ENCODE assay signal across 9 cellular contexts in the genomic region with DNA sequence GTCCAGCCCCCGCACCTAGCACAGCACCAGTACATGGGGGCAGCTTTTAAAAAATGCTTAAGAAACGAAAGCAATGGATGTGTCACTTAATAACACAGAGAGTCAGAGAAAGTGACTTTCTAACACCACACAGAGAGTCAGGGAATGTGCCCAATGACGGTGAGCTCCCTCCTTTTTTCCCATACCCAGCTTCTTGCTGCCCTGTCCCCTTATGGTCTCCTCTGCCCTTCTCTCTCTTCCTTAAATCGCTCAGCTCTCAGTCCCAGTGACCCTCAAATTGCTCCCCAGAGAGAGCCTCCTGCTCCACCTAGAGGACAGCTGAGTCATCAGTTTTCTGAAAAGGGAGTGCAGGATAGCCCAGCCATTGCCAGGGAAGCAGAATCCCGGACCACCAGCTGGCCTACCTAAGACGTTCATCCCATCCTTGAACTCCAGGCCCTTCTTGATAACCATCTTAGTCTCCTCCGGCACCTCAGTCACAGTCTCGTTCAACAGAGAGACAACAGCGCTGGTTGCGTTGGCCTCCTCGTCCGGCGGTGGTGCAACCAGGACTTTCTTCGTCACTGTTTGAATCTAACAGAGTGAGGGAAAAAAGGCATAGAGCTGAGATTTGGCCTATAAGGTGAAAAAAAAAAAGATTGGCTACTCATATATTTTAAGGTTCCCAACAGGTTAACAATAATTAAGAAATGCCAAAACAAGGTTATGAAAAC.
DNase-seq lines count a peak whose midpoint lies in the region; ATAC-seq and TF ChIP-seq lines count a peak whose summit lies in the region.
"Had no signal": no experiment of that assay in that cellular context is flagged by ENCODE, and none has a peak within 500 bp of the region (broad histone marks: within the 10 kb centered on the region; RNA-seq: fewer than 3 reads in every experiment).

No MANE protein-coding gene starts in this region.

- H3K4me3 ChIP-seq in SU-DHL-6 (ENCODE audit: insufficient read depth, low read length, poor library complexity, severe bottlenecking) = no peak overlapping the region
- H3K4me3 ChIP-seq in breast epithelium = no peak overlapping the region
- H3K4me3 ChIP-seq: upper lobe of left lung had no signal

- H3K9me3 ChIP-seq in SU-DHL-6 (ENCODE audit: insufficient read depth, low read length) = no peaks in the 10 kb centered on the region
- H3K9me3 ChIP-seq in breast epithelium = no peaks in the 10 kb centered on the region
- H3K9me3 ChIP-seq: upper lobe of left lung had no signal

- H3K9me2 ChIP-seq in SU-DHL-6 (replicated peaks; ENCODE audit: insufficient read depth, low read length) = no peaks in the 10 kb centered on the region

- intact Hi-C loops in Right ventricle myocardium superior (cut with DNase I) = no loop called here
- intact Hi-C loops in Right ventricle myocardium inferior (cut with DNase I) = no loop called here
- intact Hi-C loops in breast epithelium (cut with DNase I; ENCODE audit: low total_unique reads) = no loop called here

- no peaks in the 10 kb centered on the region for H4K20me1 ChIP-seq in SU-DHL-6 (ENCODE audit: low read depth, low read length)

- H3K36me3 ChIP-seq in SU-DHL-6 (ENCODE audit: low read length) (no peaks in the 10 kb centered on the region), breast epithelium (no peaks in the 10 kb centered on the region)
- H3K36me3 ChIP-seq: upper lobe of left lung had no signal

- H3K27me3 ChIP-seq in SU-DHL-6 (ENCODE audit: low read length) (no peaks in the 10 kb centered on the region), breast epithelium (no peaks in the 10 kb centered on the region)
- H3K27me3 ChIP-seq: upper lobe of left lung had no signal

- no peak for DNase-seq in Right ventricle myocardium superior
- DNase-seq in Right ventricle myocardium inferior (ENCODE audit: missing footprints) = no peak
- DNase-seq in breast epithelium (ENCODE audit: low spot score in 2 of 2) = no peak
- peak; percentile 20 to 27 for DNase-seq in lung microvascular endothelial cell (ENCODE audit: low read depth in 2 of 2)
- no peak for DNase-seq in occipital lobe (lab: John Stamatoyannopoulos, UW)
- no peak for DNase-seq in SHP77 treated with DMSO at 0.1 percent for 48 hours (lab: John Stamatoyannopoulos, UW)

- no peak overlapping the region for H3K4me2 ChIP-seq in SU-DHL-6 (ENCODE audit: low read depth, low read length, poor library complexity, severe bottlenecking)

- H3K27ac ChIP-seq in SU-DHL-6 (ENCODE audit: low read depth, low read length) = no peak overlapping the region
- peak overlapping the region; percentile 85 to 96 for H3K27ac ChIP-seq in breast epithelium

- peak; percentile 37 for ATAC-seq in Right ventricle myocardium superior (ENCODE audit: poor library complexity)
- ATAC-seq in Right ventricle myocardium inferior = no peak
- peak; percentile 70 for ATAC-seq in HG03342 (IDR thresholded peaks at IDR 0.05; ENCODE audit: unreplicated experiment)

- H3K79me2 ChIP-seq in SU-DHL-6 (ENCODE audit: insufficient read depth, low read length) = no peaks in the 10 kb centered on the region

- no peak for TF ChIP-seq POLR2A in breast epithelium (IDR thresholded peaks at IDR 0.05)

- H2AFZ ChIP-seq in SU-DHL-6 (ENCODE audit: low read depth, low read length, severe bottlenecking) = no peak overlapping the region

- H3F3A ChIP-seq in SU-DHL-6 (ENCODE audit: insufficient read depth) = no peaks in the 10 kb centered on the region

- no peaks in the 10 kb centered on the region for H3K4me1 ChIP-seq in breast epithelium

- TF ChIP-seq CTCF in SU-DHL-6 (IDR thresholded peaks at IDR 0.05; ENCODE audit: insufficient read depth, low read length, poor library complexity, severe bottlenecking) (peak; percentile 16), breast epithelium (IDR thresholded peaks at IDR 0.05) (peak; percentile 20 to 40 (median 23))

- H3K9ac ChIP-seq in SU-DHL-6 (ENCODE audit: low read length) = no peak overlapping the region

Comparison
In these comparisons a context has a peak if more than half of its experiments do, and no peak if none do; other contexts are left out.
1. DNase-seq: peak in lung microvascular endothelial cell (2 of 2); none in Right ventricle myocardium superior (single experiment), Right ventricle myocardium inferior (single experiment), breast epithelium (0 of 2), occipital lobe (single experiment) and SHP77 treated with DMSO at 0.1 percent for 48 hours (single experiment).